20 cellular contexts compared by ENCODE assay signal in the genomic region with DNA sequence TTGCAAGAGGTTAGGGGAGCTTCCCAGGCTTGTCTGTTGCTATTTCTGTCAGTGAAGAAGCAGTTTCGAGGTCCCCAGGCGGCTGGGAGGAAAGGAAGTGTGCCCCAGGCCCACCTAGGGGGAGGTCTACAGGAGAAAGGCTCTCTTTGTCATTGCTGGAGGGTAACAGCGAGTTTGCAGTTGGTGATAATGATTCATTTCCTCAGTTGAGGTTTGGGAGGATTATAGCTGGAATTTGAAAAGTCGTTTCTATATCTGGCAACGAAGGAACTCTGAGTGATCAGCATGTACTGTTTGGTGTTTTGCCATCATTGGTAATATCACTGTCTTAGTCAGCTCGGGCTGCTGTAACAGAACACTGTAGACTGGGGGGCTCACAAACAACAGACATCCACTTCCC.
DNase-seq lines count a peak whose midpoint lies in the region; ATAC-seq, FAIRE-seq and TF ChIP-seq lines count a peak whose summit lies in the region.
"Had no signal": no experiment of that assay in that cellular context is flagged by ENCODE, and none has a peak within 500 bp of the region (broad histone marks: within the 10 kb centered on the region; RNA-seq: fewer than 3 reads in every experiment).

No MANE protein-coding gene starts in this region.

- H3K4me3 Mint-ChIP-seq in astrocyte (ENCODE audit: unreplicated experiment), result no peak overlapping the region
- H3K4me3 Mint-ChIP-seq: activated T-helper 1 cell treated with anti-CD3 and anti-CD28 coated beads, Interleukin-12 subunit alpha, Interleukin-12 subunit beta, Interleukin-2, Interleukin-4 antibody, amounts not matched to agents 30 ng/mL and 10 ng/mL and 1 ng/mL, durations not matched to agents 14 hours and 24 hours and 36 hours; immature natural killer cell; mesothelial cell of epicardium; T-helper 2 cell treated with Interferon-gamma antibody and Interleukin-4, amounts not matched to agents 5 μg/mL and 100 μg/mL, for 36 hours had no signal

- peaks cover 19% of the 10 kb centered on the region for H3K4me1 Mint-ChIP-seq in astrocyte (ENCODE audit: low read depth, unreplicated experiment)
- H3K4me1 Mint-ChIP-seq: immature natural killer cell had no signal

- no peak for TF ChIP-seq POLR2A in esophagus squamous epithelium (IDR thresholded peaks at IDR 0.05)

- H4K91ac ChIP-seq in mesenchymal stem cell (ENCODE audit: low read length), result no peak overlapping the region

- no peaks in the 10 kb centered on the region for H3K36me3 Mint-ChIP-seq in astrocyte (ENCODE audit: low read depth, unreplicated experiment)
- H3K36me3 Mint-ChIP-seq: immature natural killer cell, mesothelial cell of epicardium had no signal

- no peak overlapping the region for H3K23ac ChIP-seq in mesenchymal stem cell (ENCODE audit: low read length in 2 of 2)

- 41% methylated on average over 6 of the region's 6 CpGs for WGBS in mesenchymal stem cell
- 22 to 30% methylated on average over 4 to 6 of the region's 6 CpGs for WGBS in esophagus squamous epithelium, 2 donors

- H4K8ac ChIP-seq in mesenchymal stem cell (ENCODE audit: low read length), result no peak overlapping the region

- H3K79me2 ChIP-seq in astrocyte (ENCODE audit: insufficient read depth, low read length), result no peaks in the 10 kb centered on the region

- H3K36me3 ChIP-seq in astrocyte (ENCODE audit: insufficient read depth, low read length), result no peaks in the 10 kb centered on the region
- H3K36me3 ChIP-seq in mesenchymal stem cell (ENCODE audit: control insufficient read depth in 1 of 2, insufficient read depth in 2 of 2, low read depth in 1 of 2, low read length in 2 of 2), result no peaks in the 10 kb centered on the region
- H3K36me3 ChIP-seq in esophagus squamous epithelium, result no peaks in the 10 kb centered on the region
- H3K36me3 ChIP-seq: gastrocnemius medialis, pancreas, tibial artery had no signal

- peak; percentile 69 for DNase-seq in AG10803 (ENCODE audit: low read depth)
- peak; percentile 93 for DNase-seq in LHCN-M2 (ENCODE audit: low read depth)
- peak; percentile 59 for DNase-seq in astrocyte (ENCODE audit: low read depth)
- no peak for DNase-seq in mesenchymal stem cell
- no peak for DNase-seq in stimulated activated CD4-positive, alpha-beta T cell treated with anti-CD3 and anti-CD28 coated beads, Interleukin-1b, Interleukin-23, amount 100 ng/mL, for 48 hours
- no peak for DNase-seq in GM13976 (ENCODE audit: low spot score)
- DNase-seq in esophagus squamous epithelium (lab: John Stamatoyannopoulos, UW), result no peak
- DNase-seq: activated CD4-positive, alpha-beta T cell treated with anti-CD3 and anti-CD28 coated beads, Interleukin-2, amount 50 U/mL, for 48 hours; DMS53; effector CD8-positive, alpha-beta T cell; gastrocnemius medialis; immature natural killer cell; NCI-H146; NCI-H510A treated with DMSO at 0.1 percent for 48 hours; pancreas; tibial artery had no signal

- no peak overlapping the region for H3K18ac ChIP-seq in mesenchymal stem cell (ENCODE audit: low read depth in 1 of 2, low read length in 2 of 2)

- H2AFZ ChIP-seq in astrocyte (ENCODE audit: low read depth, low read length) (peak overlapping the region; percentile 68), mesenchymal stem cell (ENCODE audit: low read depth, low read length) (no peak overlapping the region)

- H3K27ac Mint-ChIP-seq in astrocyte (ENCODE audit: unreplicated experiment), result peak overlapping the region; percentile 88
- H3K27ac Mint-ChIP-seq: activated T-helper 1 cell treated with anti-CD3 and anti-CD28 coated beads, Interleukin-12 subunit alpha, Interleukin-12 subunit beta, Interleukin-2, Interleukin-4 antibody, amounts not matched to agents 30 ng/mL and 10 ng/mL and 1 ng/mL, durations not matched to agents 14 hours and 24 hours and 36 hours; immature natural killer cell; mesothelial cell of epicardium; T-helper 2 cell treated with Interferon-gamma antibody and Interleukin-4, amounts not matched to agents 5 μg/mL and 100 μg/mL, for 36 hours had no signal

- TF ChIP-seq CTCF in AG10803 (conservative IDR thresholded peaks at IDR 0.05; ENCODE audit: low read length) (no peak), astrocyte (IDR thresholded peaks at IDR 0.05; ENCODE audit: insufficient read depth, low read depth, low read length) (no peak), GM13976 (IDR thresholded peaks at IDR 0.05; ENCODE audit: borderline replicate concordance, control extremely low read depth, extremely low read depth, insufficient read depth, missing control alignments) (no peak), esophagus squamous epithelium (IDR thresholded peaks at IDR 0.05) (no peak)

- no peak for ATAC-seq in GM18868 (IDR thresholded peaks at IDR 0.05; ENCODE audit: unreplicated experiment)
- ATAC-seq: gastrocnemius medialis, pancreas had no signal

- no peak overlapping the region for H2BK5ac ChIP-seq in mesenchymal stem cell (ENCODE audit: low read depth, low read length, poor library complexity, severe bottlenecking)

- no peak overlapping the region for H2AK5ac ChIP-seq in mesenchymal stem cell (ENCODE audit: low read length, severe bottlenecking)

- H3K4me2 ChIP-seq in astrocyte (ENCODE audit: low read length) (peak overlapping the region; percentile 45), mesenchymal stem cell (ENCODE audit: low read length, poor library complexity, severe bottlenecking) (no peak overlapping the region)

- no peaks in the 10 kb centered on the region for H3K27me3 Mint-ChIP-seq in astrocyte (ENCODE audit: low read depth, unreplicated experiment)

- H3K27ac ChIP-seq in astrocyte (ENCODE audit: low read depth, low read length), result peak overlapping the region; percentile 62
- H3K27ac ChIP-seq in mesenchymal stem cell (ENCODE audit: low read length, poor library complexity, severe bottlenecking), result no peak overlapping the region
- no peak overlapping the region for H3K27ac ChIP-seq in esophagus squamous epithelium
- H3K27ac ChIP-seq: gastrocnemius medialis, pancreas, tibial artery had no signal

- no peak overlapping the region for H2BK120ac ChIP-seq in mesenchymal stem cell (ENCODE audit: low read depth, low read length)

- intact Hi-C loops in esophagus squamous epithelium (cut with DNase I), result loop anchor here (10.0 kb wide), 1 partner anchor 430 kb away; no protein-coding TSS in a partner anchor

- H3K27me3 ChIP-seq in astrocyte (ENCODE audit: insufficient read depth, low read length), result no peaks in the 10 kb centered on the region
- H3K27me3 ChIP-seq in mesenchymal stem cell (ENCODE audit: control insufficient read depth in 1 of 2, insufficient read depth in 1 of 2, low read length in 2 of 2), result peaks cover 0 to 8% of the 10 kb centered on the region in 2 experiments
- H3K27me3 ChIP-seq in esophagus squamous epithelium, result no peaks in the 10 kb centered on the region
- H3K27me3 ChIP-seq: gastrocnemius medialis, pancreas, tibial artery had no signal

- H3K4ac ChIP-seq in mesenchymal stem cell (ENCODE audit: low read depth in 1 of 2, low read length in 2 of 2), result no peak overlapping the region

- H3K9ac ChIP-seq in astrocyte (ENCODE audit: low read length), result peak overlapping the region; percentile 16
- peak overlapping the region; percentile 37 for H3K9ac ChIP-seq in mesenchymal stem cell (ENCODE audit: low read length)

- H2BK15ac ChIP-seq in mesenchymal stem cell (ENCODE audit: low read depth, poor library complexity, severe bottlenecking), result no peak overlapping the region

- no peaks in the 10 kb centered on the region for H4K20me1 ChIP-seq in astrocyte (ENCODE audit: insufficient read depth, low read length)

- H3K79me1 ChIP-seq in mesenchymal stem cell (replicated peaks; ENCODE audit: low read length, poor library complexity, severe bottlenecking), result no peaks in the 10 kb centered on the region

- peaks cover 11% of the 10 kb centered on the region for H3K4me1 ChIP-seq in astrocyte (ENCODE audit: insufficient read depth, low read length)
- peaks cover 3% of the 10 kb centered on the region for H3K4me1 ChIP-seq in mesenchymal stem cell (ENCODE audit: control insufficient read depth, insufficient read depth, low read depth, low read length)
- H3K4me1 ChIP-seq in esophagus squamous epithelium, result no peaks in the 10 kb centered on the region
- H3K4me1 ChIP-seq: gastrocnemius medialis, pancreas had no signal

- no peak overlapping the region for H2BK12ac ChIP-seq in mesenchymal stem cell (ENCODE audit: low read length in 2 of 2)

- in situ Hi-C loops in GM13976 (cut with MboI; ENCODE audit: low sequenced_read_pairs, unreplicated experiment), result loop anchor here (25.0 kb wide), 1 partner anchor 758 kb away; no protein-coding TSS in a partner anchor

- H3K9me3 Mint-ChIP-seq in astrocyte (ENCODE audit: unreplicated experiment), result peaks cover 10% of the 10 kb centered on the region
- H3K9me3 Mint-ChIP-seq: activated T-helper 1 cell treated with anti-CD3 and anti-CD28 coated beads, Interleukin-12 subunit alpha, Interleukin-12 subunit beta, Interleukin-2, Interleukin-4 antibody, amounts not matched to agents 30 ng/mL and 10 ng/mL and 1 ng/mL, durations not matched to agents 14 hours and 24 hours and 36 hours; immature natural killer cell; mesothelial cell of epicardium; T-helper 2 cell treated with Interferon-gamma antibody and Interleukin-4, amounts not matched to agents 5 μg/mL and 100 μg/mL, for 36 hours had no signal

- H3K4me3 ChIP-seq in AG10803 (ENCODE audit: low read length) (no peak overlapping the region), astrocyte (ENCODE audit: insufficient read depth, low read depth, low read length) (no peak overlapping the region), mesenchymal stem cell (ENCODE audit: insufficient read depth in 1 of 2, low read depth in 1 of 2, low read length in 2 of 2) (no peak overlapping the region), esophagus squamous epithelium (no peak overlapping the region)
- H3K4me3 ChIP-seq: gastrocnemius medialis, pancreas, tibial artery had no signal

- peak; percentile 87 for FAIRE-seq in astrocyte (lab: Jason Lieb, UNC)
- FAIRE-seq: pancreas had no signal

- no peaks in the 10 kb centered on the region for H3K9me3 ChIP-seq in astrocyte (ENCODE audit: insufficient read depth, low read depth, low read length)
- H3K9me3 ChIP-seq in mesenchymal stem cell (ENCODE audit: control insufficient read depth, low read length), result no peaks in the 10 kb centered on the region
- no peaks in the 10 kb centered on the region for H3K9me3 ChIP-seq in esophagus squamous epithelium
- H3K9me3 ChIP-seq: gastrocnemius medialis, pancreas, tibial artery had no signal

- H3K14ac ChIP-seq in mesenchymal stem cell (ENCODE audit: low read length in 2 of 2), result no peak overlapping the region

Comparison
In these comparisons a context has a peak if more than half of its experiments do, and no peak if none do; other contexts are left out.
1. DNase-seq: peak in AG10803 (single experiment), LHCN-M2 (single experiment) and astrocyte (single experiment); none in mesenchymal stem cell (single experiment), stimulated activated CD4-positive, alpha-beta T cell treated with anti-CD3 and anti-CD28 coated beads, Interleukin-1b, Interleukin-23, amount 100 ng/mL, for 48 hours (single experiment), GM13976 (single experiment) and esophagus squamous epithelium (single experiment).